Comparison of ENCODE assay signal across 26 cellular contexts in the genomic region with DNA sequence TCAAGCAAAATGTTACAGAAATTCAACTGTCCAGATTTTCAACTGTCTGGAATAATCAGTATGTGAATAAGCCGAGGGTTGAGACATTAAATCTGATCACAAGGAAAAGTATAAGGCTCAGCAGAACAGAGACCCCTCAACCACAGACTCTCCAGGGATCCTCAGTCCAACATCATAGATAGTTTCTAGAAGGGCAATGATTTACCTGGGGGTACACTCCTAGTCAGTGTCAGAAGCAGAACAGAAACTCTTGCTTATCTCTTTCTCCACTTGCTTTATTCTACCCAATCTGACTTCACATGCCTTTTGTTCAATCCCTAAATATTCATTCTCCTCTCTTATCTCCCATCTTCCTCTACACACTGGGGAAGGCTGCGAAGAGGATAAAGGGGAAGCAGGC. TPM values are rescaled to one million over a fixed set of nuclear protein-coding genes. Genes with fewer than 3 reads are reported as not detected.
DNase-seq lines count a peak whose midpoint lies in the region; ATAC-seq and TF ChIP-seq lines count a peak whose summit lies in the region.
"Had no signal": no experiment of that assay in that cellular context is flagged by ENCODE, and none has a peak within 500 bp of the region (broad histone marks: within the 10 kb centered on the region; RNA-seq: fewer than 3 reads in every experiment).

No MANE protein-coding gene starts in this region.

- intact Hi-C loops in lower lobe of right lung (cut with DNase I) = no loop called here

- H3K27me3 ChIP-seq in lower lobe of right lung (ENCODE audit: low read depth) = no peaks in the 10 kb centered on the region
- H3K27me3 ChIP-seq: vagina had no signal

- no peaks in the 10 kb centered on the region for H3K36me3 ChIP-seq in lower lobe of right lung
- H3K36me3 ChIP-seq: heart left ventricle, vagina, WERI-Rb-1 had no signal

- H3K4me3 ChIP-seq in lower lobe of right lung = no peak overlapping the region
- H3K4me3 ChIP-seq: GM23338, heart left ventricle, lung, vagina had no signal

- DNase-seq in lower lobe of right lung (no peak), NCI-H345 (lab: John Stamatoyannopoulos, UW) (no peak)
- DNase-seq: activated gamma-delta T cell; COR-L47; effector memory CD8-positive, alpha-beta T cell; heart left ventricle; KG1; naive thymus-derived CD8-positive, alpha-beta T cell; NCI-H2081; NCI-H510A treated with DMSO at 0.1 percent for 48 hours; PC-3; stimulated activated CD4-positive, alpha-beta T cell treated with anti-CD3 and anti-CD28 coated beads, Interleukin-1b, Interleukin-23, amount 100 ng/mL, for 48 hours; T-helper 17 cell; WERI-Rb-1 had no signal

- H3K4me1 ChIP-seq in lower lobe of right lung = no peaks in the 10 kb centered on the region
- H3K4me1 ChIP-seq: parathyroid adenoma, vagina had no signal

- no peaks in the 10 kb centered on the region for H3K9me3 ChIP-seq in lower lobe of right lung
- H3K9me3 ChIP-seq: heart left ventricle, vagina had no signal

- no peak for TF ChIP-seq CTCF in lower lobe of right lung (IDR thresholded peaks at IDR 0.05)

- no peak overlapping the region for H3K27ac ChIP-seq in lower lobe of right lung
- H3K27ac ChIP-seq: heart left ventricle, parathyroid adenoma, vagina, WERI-Rb-1 had no signal

- ATAC-seq in GM18858 (IDR thresholded peaks at IDR 0.05; ENCODE audit: unreplicated experiment) (peak; percentile 40), GM21381 (IDR thresholded peaks at IDR 0.05; ENCODE audit: unreplicated experiment) (peak; percentile 65), HG02981 (IDR thresholded peaks at IDR 0.05; ENCODE audit: unreplicated experiment) (peak; percentile 75), HG03558 (IDR thresholded peaks at IDR 0.05; ENCODE audit: extremely low read depth, unreplicated experiment) (peak; percentile 48), lower lobe of right lung (no peak), HG03039 (IDR thresholded peaks at IDR 0.05; ENCODE audit: unreplicated experiment) (no peak), GM19023 (IDR thresholded peaks at IDR 0.05; ENCODE audit: unreplicated experiment) (no peak)
- ATAC-seq: effector memory CD8-positive, alpha-beta T cell; GM23338; heart left ventricle; naive thymus-derived CD8-positive, alpha-beta T cell; PC-3; T-helper 17 cell had no signal

RNA-seq across cellular contexts. Expression of a gene that starts 36.4 kb away (rescaled TPM):
- 3.0 TPM for total RNA-seq in lower lobe of right lung
- total RNA-seq: cerebellum, fibroblast of lung, GM23338, PC-3 had no signal

Comparison
In these comparisons a context has a peak if more than half of its experiments do, and no peak if none do; other contexts are left out.
1. ATAC-seq: peak in GM18858 (single experiment), GM21381 (single experiment), HG02981 (single experiment) and HG03558 (single experiment); none in lower lobe of right lung (0 of 2), HG03039 (single experiment) and GM19023 (single experiment).